ENCODE assay signal across 9 cellular contexts in genomic region chr13:51614350-51614786, GRCh38. TPM values are rescaled to one million over a fixed set of nuclear protein-coding genes. Genes with fewer than 3 reads are reported as not detected.
DNase-seq lines count a peak whose midpoint lies in the region; ATAC-seq and TF ChIP-seq lines count a peak whose summit lies in the region.
"Had no signal": no experiment of that assay in that cellular context is flagged by ENCODE, and none has a peak within 500 bp of the region (broad histone marks: within the 10 kb centered on the region; RNA-seq: fewer than 3 reads in every experiment).

No MANE protein-coding gene starts in this region.

- no peak overlapping the region for H2AFZ ChIP-seq in H9 (ENCODE audit: low read length)

- no peak overlapping the region for H3K18ac ChIP-seq in H9 (ENCODE audit: insufficient read length, low read depth, low read length)

- H2BK15ac ChIP-seq in H9 (ENCODE audit: low read depth, low read length): no peak overlapping the region

- no peaks in the 10 kb centered on the region for H3K9me3 ChIP-seq in H9 (ENCODE audit: control insufficient read depth, low read depth, low read length)
- H3K9me3 ChIP-seq: upper lobe of left lung had no signal

- no peak overlapping the region for H3K4me3 Mint-ChIP-seq in H9
- peak overlapping the region; percentile 73 for H3K4me3 Mint-ChIP-seq in activated CD8-positive, alpha-beta memory T cell treated with anti-CD3 and anti-CD28 coated beads, Interleukin-2, amount 10 ng/mL, durations not matched to agents 7 days and 5 days

- H3K27ac Mint-ChIP-seq in H9: peak overlapping the region; percentile 46 to 88 (median 72); a peak in 3 of 7 replicates
- peak overlapping the region; percentile 90 for H3K27ac Mint-ChIP-seq in activated CD8-positive, alpha-beta memory T cell treated with anti-CD3 and anti-CD28 coated beads, Interleukin-2, amount 10 ng/mL, durations not matched to agents 7 days and 5 days

- WGBS in H9 (ENCODE audit: extremely low coverage, insufficient read length, low lambda C conversion rate): no CpG with 5 or more reads among the region's 8 CpGs

- no peak overlapping the region for H3T11ph ChIP-seq in H9 (ENCODE audit: low read length)

- H3K27ac ChIP-seq in H9 (ENCODE audit: insufficient read length, low read depth, low read length) (no peak overlapping the region), foreskin keratinocyte (no peak overlapping the region)

- DNase-seq in H9: no peak
- DNase-seq in NCI-H1694 treated with DMSO at 0.1 percent for 48 hours (lab: John Stamatoyannopoulos, UW): peak; percentile 90
- peak; percentile 67 for DNase-seq in activated CD8-positive, alpha-beta memory T cell treated with anti-CD3 and anti-CD28 coated beads, Interleukin-2, amount 10 ng/mL, durations not matched to agents 7 days and 5 days
- DNase-seq in head of caudate nucleus: peak in 34 of 42 donors; percentile 20 to 80 (median 50)
- peak; percentile 38 to 43 for DNase-seq in stimulated activated CD4-positive, alpha-beta T cell treated with anti-CD3 and anti-CD28 coated beads, Interleukin-2, amount 100 ng/mL, for 24 hours
- DNase-seq in NCI-H128 (lab: John Stamatoyannopoulos, UW; ENCODE audit: unreplicated experiment): no peak
- no peak for DNase-seq in foreskin keratinocyte
- DNase-seq: upper lobe of left lung had no signal

- peaks cover 3% of the 10 kb centered on the region for H3K79me1 ChIP-seq in H9 (ENCODE audit: insufficient read depth, low read depth, low read length, poor library complexity, severe bottlenecking)

- H4K8ac ChIP-seq in H9 (replicated peaks; ENCODE audit: insufficient read length, low read depth, low read length): no peak overlapping the region

- H3K27me3 ChIP-seq in H9 (ENCODE audit: insufficient read depth, low read length): no peaks in the 10 kb centered on the region
- H3K27me3 ChIP-seq in foreskin keratinocyte: no peaks in the 10 kb centered on the region
- H3K27me3 ChIP-seq: upper lobe of left lung had no signal

- H2BK20ac ChIP-seq in H9 (ENCODE audit: low read depth, low read length, poor library complexity, severe bottlenecking): no peak overlapping the region

- TF ChIP-seq CTCF in H9 (conservative IDR thresholded peaks at IDR 0.05): no peak
- TF ChIP-seq CTCF in foreskin keratinocyte (conservative IDR thresholded peaks at IDR 0.05): no peak

- no peak overlapping the region for H3K56ac ChIP-seq in H9 (ENCODE audit: insufficient read length, low read depth, low read length)

- no peak overlapping the region for H2BK5ac ChIP-seq in H9 (ENCODE audit: insufficient read length, low read length)

- H4K5ac ChIP-seq in H9 (ENCODE audit: insufficient read length, low read depth, low read length): no peak overlapping the region

- ATAC-seq in GM18498 (IDR thresholded peaks at IDR 0.05; ENCODE audit: unreplicated experiment): peak; percentile 93
- peak; percentile 92 for ATAC-seq in activated CD8-positive, alpha-beta memory T cell treated with anti-CD3 and anti-CD28 coated beads, Interleukin-2, amount 10 ng/mL, durations not matched to agents 7 days and 5 days
- no peak for ATAC-seq in foreskin keratinocyte

- H3K9me3 Mint-ChIP-seq in H9: no peaks in the 10 kb centered on the region
- H3K9me3 Mint-ChIP-seq in activated CD8-positive, alpha-beta memory T cell treated with anti-CD3 and anti-CD28 coated beads, Interleukin-2, amount 10 ng/mL, durations not matched to agents 7 days and 5 days (ENCODE audit: low read depth): no peaks in the 10 kb centered on the region

- no peak overlapping the region for H3K23ac ChIP-seq in H9 (ENCODE audit: insufficient read length, low read depth, low read length)

- H3K4ac ChIP-seq in H9 (ENCODE audit: low read depth, low read length): no peak overlapping the region

- H3K9ac ChIP-seq in H9 (ENCODE audit: extremely low read depth, insufficient read length, low read length): no peak overlapping the region

- no peak overlapping the region for H2BK12ac ChIP-seq in H9 (ENCODE audit: insufficient read length, low read depth, low read length)

- no peaks in the 10 kb centered on the region for H3K36me3 Mint-ChIP-seq in H9 (ENCODE audit: insufficient read depth in 1 of 3, low read depth in 3 of 3)
- no peaks in the 10 kb centered on the region for H3K36me3 Mint-ChIP-seq in activated CD8-positive, alpha-beta memory T cell treated with anti-CD3 and anti-CD28 coated beads, Interleukin-2, amount 10 ng/mL, durations not matched to agents 7 days and 5 days

- H2BK120ac ChIP-seq in H9 (ENCODE audit: low read depth, low read length, poor library complexity, severe bottlenecking): no peak overlapping the region

- no peaks in the 10 kb centered on the region for H3K23me2 ChIP-seq in H9 (ENCODE audit: insufficient read length, low read depth, low read length, poor library complexity, severe bottlenecking)

- H3K4me1 Mint-ChIP-seq in H9: peaks cover 39 to 41% of the 10 kb centered on the region in 2 experiments
- H3K4me1 Mint-ChIP-seq in activated CD8-positive, alpha-beta memory T cell treated with anti-CD3 and anti-CD28 coated beads, Interleukin-2, amount 10 ng/mL, durations not matched to agents 7 days and 5 days: peaks cover 10% of the 10 kb centered on the region

- CTCF ChIA-PET in activated CD8-positive, alpha-beta memory T cell treated with anti-CD3 and anti-CD28 coated beads, Interleukin-2, amount 10 ng/mL, durations not matched to agents 7 days and 5 days (lab: Charles Lee): interaction anchor here (1.2 kb wide), 1 partner anchor 183 kb away, joined by 3 read pairs; no protein-coding TSS in a partner anchor

- no peaks in the 10 kb centered on the region for H4K20me1 ChIP-seq in H9 (ENCODE audit: control insufficient read depth, insufficient read depth, insufficient read length)

- no peak overlapping the region for H3K4me2 ChIP-seq in H9 (ENCODE audit: insufficient read depth, insufficient read length, low read length)

- no peak overlapping the region for H4K91ac ChIP-seq in H9 (ENCODE audit: insufficient read length, low read depth, low read length)

- H3K27me3 Mint-ChIP-seq in H9 (ENCODE audit: low read depth): no peaks in the 10 kb centered on the region
- H3K27me3 Mint-ChIP-seq in activated CD8-positive, alpha-beta memory T cell treated with anti-CD3 and anti-CD28 coated beads, Interleukin-2, amount 10 ng/mL, durations not matched to agents 7 days and 5 days: no peaks in the 10 kb centered on the region

- H3K4me1 ChIP-seq in H9 (ENCODE audit: insufficient read depth, low read length) (peaks cover 10% of the 10 kb centered on the region; the same call in 1 of the 2 replicates), foreskin keratinocyte (peaks cover 10% of the 10 kb centered on the region)

- H3K14ac ChIP-seq in H9 (ENCODE audit: insufficient read depth, low read length): no peak overlapping the region

- H2AK5ac ChIP-seq in H9 (ENCODE audit: insufficient read length, low read length): no peak overlapping the region

- peaks cover 17% of the 10 kb centered on the region; the same call in 1 of the 2 replicates for H3K79me2 ChIP-seq in H9 (ENCODE audit: insufficient read depth, low read length)

- intact Hi-C loops in head of caudate nucleus (cut with DNase I): no loop called here

RNA-seq across cellular contexts. Expression of gene WDFY2, which starts 30.1 kb away (rescaled TPM):
- total RNA-seq in H9 (2021) (22.7 and 26.4 TPM in 2 replicates), foreskin keratinocyte (21.5 and 23.6 TPM in 2 replicates)
- total RNA-seq in activated CD8-positive, alpha-beta memory T cell treated with anti-CD3 and anti-CD28 coated beads, Interleukin-2, amount 10 ng/mL, durations not matched to agents 7 days and 5 days: 10 to 100 TPM in 1 of 2 experiments, 1 to 10 TPM in 1; 9.1 to 11.9 TPM
- 9.2 and 11.1 TPM in 2 replicates for polyA plus RNA-seq in foreskin keratinocyte

Comparison
In these comparisons a context has a peak if more than half of its experiments do, and no peak if none do; other contexts are left out.
1. DNase-seq: peak in NCI-H1694 treated with DMSO at 0.1 percent for 48 hours (single experiment), activated CD8-positive, alpha-beta memory T cell treated with anti-CD3 and anti-CD28 coated beads, Interleukin-2, amount 10 ng/mL, durations not matched to agents 7 days and 5 days (single experiment), head of caudate nucleus (34 of 42) and stimulated activated CD4-positive, alpha-beta T cell treated with anti-CD3 and anti-CD28 coated beads, Interleukin-2, amount 100 ng/mL, for 24 hours (2 of 2); none in H9 (single experiment), NCI-H128 (single experiment) and foreskin keratinocyte (0 of 2).